1 cellular context compared by ENCODE assay signal in genomic region chr2:83971547-83971946, GRCh38.
TF ChIP-seq lines count a peak whose summit lies in the region.

No MANE protein-coding gene starts in this region.

TF ChIP-seq in K562, 482 proteins besides CTCF, POLR2A, EP300 and RAD21 (continues in another document):
- no peak for TF ChIP-seq ZNF311 (CRISPR knock-in tag; IDR thresholded peaks at IDR 0.05)
- TF ChIP-seq THRAP3 (IDR thresholded peaks at IDR 0.05; ENCODE audit: borderline replicate concordance) = no peak
- TF ChIP-seq CBX8 (IDR thresholded peaks at IDR 0.05; ENCODE audit: borderline replicate concordance, extremely low read depth, low read depth, low read length, poor library complexity, severe bottlenecking) = no peak
- TF ChIP-seq ARNT (IDR thresholded peaks at IDR 0.05) = peak; percentile 71 to 76; a peak in 2 of 4 replicates
- TF ChIP-seq GATAD2A (IDR thresholded peaks at IDR 0.05) = no peak
- no peak for TF ChIP-seq ELF1 (tag; IDR thresholded peaks at IDR 0.05)
- TF ChIP-seq ZSCAN32 (CRISPR knock-in tag; IDR thresholded peaks at IDR 0.05) = no peak
- TF ChIP-seq TAF7 (tag; IDR thresholded peaks at IDR 0.05) = no peak
- TF ChIP-seq ZNF212 (CRISPR knock-in tag; IDR thresholded peaks at IDR 0.05) = no peak
- no peak for TF ChIP-seq PREB (CRISPR knock-in tag; IDR thresholded peaks at IDR 0.05)
- peak; percentile 97 for TF ChIP-seq HMGN3 (IDR thresholded peaks at IDR 0.05; ENCODE audit: borderline replicate concordance, extremely low read depth, insufficient read length, low read depth, low read length)
- no peak for TF ChIP-seq ZFP30 (CRISPR knock-in tag; IDR thresholded peaks at IDR 0.05; ENCODE audit: borderline replicate concordance)
- peak; percentile 90 for TF ChIP-seq ILF3 (IDR thresholded peaks at IDR 0.05; ENCODE audit: borderline replicate concordance)
- TF ChIP-seq CBX3 (IDR thresholded peaks at IDR 0.05; ENCODE audit: borderline replicate concordance in 1 of 2, low read length in 2 of 2) = peak in 1 of 2 experiments; percentile 71; a peak in 2 of 3 replicates
- no peak for TF ChIP-seq NFE2L1 (tag; IDR thresholded peaks at IDR 0.05; ENCODE audit: borderline replicate concordance, low read depth)
- no peak for TF ChIP-seq ZFP1 (CRISPR knock-in tag; IDR thresholded peaks at IDR 0.05)
- TF ChIP-seq ZNF512 (tag; IDR thresholded peaks at IDR 0.05) = no peak
- TF ChIP-seq NKRF (IDR thresholded peaks at IDR 0.05; ENCODE audit: borderline replicate concordance) = no peak
- TF ChIP-seq CBFB (CRISPR knock-in tag; IDR thresholded peaks at IDR 0.05) = no peak
- TF ChIP-seq ZNF134 (CRISPR knock-in tag; conservative IDR thresholded peaks at IDR 0.05) = no peak
- TF ChIP-seq CSDE1 (IDR thresholded peaks at IDR 0.05) = no peak
- TF ChIP-seq ZNF23 (CRISPR knock-in tag; IDR thresholded peaks at IDR 0.05) = no peak
- no peak for TF ChIP-seq FOXA1 (IDR thresholded peaks at IDR 0.05; ENCODE audit: borderline replicate concordance)
- TF ChIP-seq NFRKB (IDR thresholded peaks at IDR 0.05; ENCODE audit: low read depth) = no peak
- TF ChIP-seq FOXJ2 (tag; IDR thresholded peaks at IDR 0.05) = peak; percentile 99
- peak; percentile 93 for TF ChIP-seq SMAD1 (IDR thresholded peaks at IDR 0.05; ENCODE audit: low read depth, low read length, partially characterized antibody)
- peak; percentile 91 for TF ChIP-seq HMBOX1 (IDR thresholded peaks at IDR 0.05)
- TF ChIP-seq MEIS2 (IDR thresholded peaks at IDR 0.05; ENCODE audit: partially characterized antibody) = peak; percentile 90
- no peak for TF ChIP-seq BCL6 (CRISPR knock-in tag; IDR thresholded peaks at IDR 0.05)
- TF ChIP-seq NR4A1 (CRISPR knock-in tag; IDR thresholded peaks at IDR 0.05) = no peak
- TF ChIP-seq NR4A1 (tag; IDR thresholded peaks at IDR 0.05) = 0 out of 2 replicates have a peak, but pooled peaks have one; percentile 31
- TF ChIP-seq ZBED1 (IDR thresholded peaks at IDR 0.05) = 0 out of 2 replicates have a peak, but pooled peaks have one; percentile 46
- no peak for TF ChIP-seq IRF2 (CRISPR knock-in tag; IDR thresholded peaks at IDR 0.05)
- no peak for TF ChIP-seq SRF (CRISPR knock-in tag; IDR thresholded peaks at IDR 0.05)
- no peak for TF ChIP-seq ZC3H8 (IDR thresholded peaks at IDR 0.05)
- peak; percentile 76 for TF ChIP-seq NFE2 (IDR thresholded peaks at IDR 0.05; ENCODE audit: low read depth)
- TF ChIP-seq SLC30A9 (CRISPR knock-in tag; IDR thresholded peaks at IDR 0.05) = no peak
- TF ChIP-seq RBM39 (optimal IDR thresholded peaks at IDR 0.05; ENCODE audit: low read depth, low read length) = no peak
- no peak for TF ChIP-seq ZBTB7A (IDR thresholded peaks at IDR 0.05; ENCODE audit: borderline replicate concordance, control insufficient read depth, low read depth, low read length)
- TF ChIP-seq MXI1 (IDR thresholded peaks at IDR 0.05; ENCODE audit: low read depth, low read length) = peak; percentile 74
- TF ChIP-seq SNIP1 (IDR thresholded peaks at IDR 0.05; ENCODE audit: low read depth) = no peak
- no peak for TF ChIP-seq HNRNPLL (IDR thresholded peaks at IDR 0.05; ENCODE audit: low read depth, low read length, poor library complexity, severe bottlenecking)
- no peak for TF ChIP-seq ZNF232 (CRISPR knock-in tag; IDR thresholded peaks at IDR 0.05)
- no peak for TF ChIP-seq CREB5 (CRISPR knock-in tag; IDR thresholded peaks at IDR 0.05)
- TF ChIP-seq ZNF197 (CRISPR knock-in tag; IDR thresholded peaks at IDR 0.05; ENCODE audit: low read depth) = no peak; the same call in 1 of the 2 replicates
- TF ChIP-seq TRIM24 (IDR thresholded peaks at IDR 0.05) = peak; percentile 98
- TF ChIP-seq DEAF1 (CRISPR knock-in tag; IDR thresholded peaks at IDR 0.05) = no peak
- peak; percentile 57; the same call in 1 of the 2 replicates for TF ChIP-seq ZNF583 (CRISPR knock-in tag; IDR thresholded peaks at IDR 0.05)
- TF ChIP-seq TBP (optimal IDR thresholded peaks at IDR 0.05; ENCODE audit: low read depth, low read length) = no peak
- peak; percentile 97 for TF ChIP-seq JUN (IDR thresholded peaks at IDR 0.05; ENCODE audit: borderline replicate concordance, low read depth, low read length)
- no peak for TF ChIP-seq JUN (CRISPR knock-in tag; IDR thresholded peaks at IDR 0.05; ENCODE audit: borderline replicate concordance)
- TF ChIP-seq ZNF3 (CRISPR knock-in tag; IDR thresholded peaks at IDR 0.05) = no peak
- no peak for TF ChIP-seq BDP1 (IDR thresholded peaks at IDR 0.05; ENCODE audit: insufficient read depth, insufficient read length)
- TF ChIP-seq ZBTB40 (IDR thresholded peaks at IDR 0.05) = no peak
- no peak for TF ChIP-seq ZBTB40 (CRISPR knock-in tag; IDR thresholded peaks at IDR 0.05)
- no peak for TF ChIP-seq IRF1 (CRISPR knock-in tag; IDR thresholded peaks at IDR 0.05; ENCODE audit: borderline replicate concordance)
